Comparison of ENCODE assay signal across 1 cellular context in the genomic region with DNA sequence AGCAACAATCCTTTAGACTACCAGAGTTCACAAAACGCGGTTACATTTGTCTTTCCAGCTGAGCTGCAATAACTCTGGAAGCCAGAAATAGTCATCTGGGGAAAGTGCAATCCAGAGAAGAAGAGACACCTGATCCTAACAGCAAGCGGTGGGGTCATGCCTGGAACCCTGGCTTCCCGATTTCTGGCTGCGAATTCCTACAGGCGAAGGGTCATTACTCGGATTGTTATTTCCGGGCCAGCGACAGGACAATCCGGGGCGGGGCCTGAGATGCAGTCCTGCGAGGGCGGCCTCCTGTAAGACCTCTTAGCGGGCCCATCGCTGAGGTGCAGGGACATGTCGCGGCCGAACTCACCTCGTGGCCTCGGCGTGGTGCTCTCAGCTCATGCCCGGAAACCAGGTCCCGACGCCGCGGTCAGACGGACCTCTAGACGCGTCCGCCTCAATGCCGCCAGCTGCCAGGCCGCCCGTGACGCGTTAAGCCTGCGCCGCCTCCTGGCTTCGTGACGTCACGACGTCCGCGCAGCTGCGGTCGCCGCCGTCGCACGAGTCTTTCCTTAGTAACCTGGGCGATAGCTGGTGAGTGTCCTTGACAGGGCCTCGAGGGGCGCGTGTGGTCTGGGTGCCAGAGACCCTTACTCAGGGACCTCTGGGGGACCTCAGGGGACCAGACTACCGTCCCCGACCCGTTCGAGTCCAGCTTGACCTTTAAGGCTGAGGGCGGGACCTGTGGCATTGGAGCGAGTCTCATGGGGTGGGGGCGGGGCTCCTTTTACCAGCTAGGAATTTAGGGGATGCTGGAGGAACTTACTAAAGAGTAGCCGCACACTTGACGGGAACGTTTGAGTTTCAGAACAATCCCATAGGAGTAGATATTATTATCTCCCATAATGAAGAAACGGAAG.
TF ChIP-seq lines count a peak whose summit lies in the region.

A gene with protein sequence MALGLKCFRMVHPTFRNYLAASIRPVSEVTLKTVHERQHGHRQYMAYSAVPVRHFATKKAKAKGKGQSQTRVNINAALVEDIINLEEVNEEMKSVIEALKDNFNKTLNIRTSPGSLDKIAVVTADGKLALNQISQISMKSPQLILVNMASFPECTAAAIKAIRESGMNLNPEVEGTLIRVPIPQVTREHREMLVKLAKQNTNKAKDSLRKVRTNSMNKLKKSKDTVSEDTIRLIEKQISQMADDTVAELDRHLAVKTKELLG (plus strand): TSS at position 523 of the 905 bp plus-strand sequence. CDS start 6,010 bp downstream, outside the sequence.
A gene with protein sequence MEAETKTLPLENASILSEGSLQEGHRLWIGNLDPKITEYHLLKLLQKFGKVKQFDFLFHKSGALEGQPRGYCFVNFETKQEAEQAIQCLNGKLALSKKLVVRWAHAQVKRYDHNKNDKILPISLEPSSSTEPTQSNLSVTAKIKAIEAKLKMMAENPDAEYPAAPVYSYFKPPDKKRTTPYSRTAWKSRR (minus strand): TSS at position 481 of the 905 bp plus-strand sequence. CDS start 3,348 bp downstream, outside the sequence.

TF ChIP-seq in HepG2, 621 proteins besides CTCF, POLR2A, EP300 and RAD21 (continued from another document and continues in another):
- TF ChIP-seq, protein P1, sequence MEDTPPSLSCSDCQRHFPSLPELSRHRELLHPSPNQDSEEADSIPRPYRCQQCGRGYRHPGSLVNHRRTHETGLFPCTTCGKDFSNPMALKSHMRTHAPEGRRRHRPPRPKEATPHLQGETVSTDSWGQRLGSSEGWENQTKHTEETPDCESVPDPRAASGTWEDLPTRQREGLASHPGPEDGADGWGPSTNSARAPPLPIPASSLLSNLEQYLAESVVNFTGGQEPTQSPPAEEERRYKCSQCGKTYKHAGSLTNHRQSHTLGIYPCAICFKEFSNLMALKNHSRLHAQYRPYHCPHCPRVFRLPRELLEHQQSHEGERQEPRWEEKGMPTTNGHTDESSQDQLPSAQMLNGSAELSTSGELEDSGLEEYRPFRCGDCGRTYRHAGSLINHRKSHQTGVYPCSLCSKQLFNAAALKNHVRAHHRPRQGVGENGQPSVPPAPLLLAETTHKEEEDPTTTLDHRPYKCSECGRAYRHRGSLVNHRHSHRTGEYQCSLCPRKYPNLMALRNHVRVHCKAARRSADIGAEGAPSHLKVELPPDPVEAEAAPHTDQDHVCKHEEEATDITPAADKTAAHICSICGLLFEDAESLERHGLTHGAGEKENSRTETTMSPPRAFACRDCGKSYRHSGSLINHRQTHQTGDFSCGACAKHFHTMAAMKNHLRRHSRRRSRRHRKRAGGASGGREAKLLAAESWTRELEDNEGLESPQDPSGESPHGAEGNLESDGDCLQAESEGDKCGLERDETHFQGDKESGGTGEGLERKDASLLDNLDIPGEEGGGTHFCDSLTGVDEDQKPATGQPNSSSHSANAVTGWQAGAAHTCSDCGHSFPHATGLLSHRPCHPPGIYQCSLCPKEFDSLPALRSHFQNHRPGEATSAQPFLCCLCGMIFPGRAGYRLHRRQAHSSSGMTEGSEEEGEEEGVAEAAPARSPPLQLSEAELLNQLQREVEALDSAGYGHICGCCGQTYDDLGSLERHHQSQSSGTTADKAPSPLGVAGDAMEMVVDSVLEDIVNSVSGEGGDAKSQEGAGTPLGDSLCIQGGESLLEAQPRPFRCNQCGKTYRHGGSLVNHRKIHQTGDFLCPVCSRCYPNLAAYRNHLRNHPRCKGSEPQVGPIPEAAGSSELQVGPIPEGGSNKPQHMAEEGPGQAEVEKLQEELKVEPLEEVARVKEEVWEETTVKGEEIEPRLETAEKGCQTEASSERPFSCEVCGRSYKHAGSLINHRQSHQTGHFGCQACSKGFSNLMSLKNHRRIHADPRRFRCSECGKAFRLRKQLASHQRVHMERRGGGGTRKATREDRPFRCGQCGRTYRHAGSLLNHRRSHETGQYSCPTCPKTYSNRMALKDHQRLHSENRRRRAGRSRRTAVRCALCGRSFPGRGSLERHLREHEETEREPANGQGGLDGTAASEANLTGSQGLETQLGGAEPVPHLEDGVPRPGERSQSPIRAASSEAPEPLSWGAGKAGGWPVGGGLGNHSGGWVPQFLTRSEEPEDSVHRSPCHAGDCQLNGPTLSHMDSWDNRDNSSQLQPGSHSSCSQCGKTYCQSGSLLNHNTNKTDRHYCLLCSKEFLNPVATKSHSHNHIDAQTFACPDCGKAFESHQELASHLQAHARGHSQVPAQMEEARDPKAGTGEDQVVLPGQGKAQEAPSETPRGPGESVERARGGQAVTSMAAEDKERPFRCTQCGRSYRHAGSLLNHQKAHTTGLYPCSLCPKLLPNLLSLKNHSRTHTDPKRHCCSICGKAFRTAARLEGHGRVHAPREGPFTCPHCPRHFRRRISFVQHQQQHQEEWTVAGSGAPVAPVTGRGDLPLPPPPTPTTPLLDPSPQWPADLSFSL (CRISPR knock-in tag; IDR thresholded peaks at IDR 0.05) = peak; percentile 57; the same call in 1 of the 2 replicates
- TF ChIP-seq BRD4 (CRISPR knock-in tag; IDR thresholded peaks at IDR 0.05) (no peak), JARID2 (CRISPR knock-in tag; IDR thresholded peaks at IDR 0.05; ENCODE audit: insufficient replicate concordance) (peak; percentile 78), TMF1 (CRISPR knock-in tag; IDR thresholded peaks at IDR 0.05; ENCODE audit: low read depth) (peak; percentile 95), NCOA1 (CRISPR knock-in tag; IDR thresholded peaks at IDR 0.05) (0 out of 2 replicates have a peak, but pooled peaks have one; percentile 36), ZNF484 (CRISPR knock-in tag; IDR thresholded peaks at IDR 0.05; ENCODE audit: borderline replicate concordance, low read depth) (peak; percentile 84; the same call in 1 of the 2 replicates), KLF12 (CRISPR knock-in tag; IDR thresholded peaks at IDR 0.05; ENCODE audit: borderline replicate concordance) (peak; percentile 79; the same call in 1 of the 2 replicates), ZNF841 (CRISPR knock-in tag; IDR thresholded peaks at IDR 0.05; ENCODE audit: borderline replicate concordance) (peak; percentile 62; the same call in 1 of the 2 replicates), SCMH1 (CRISPR knock-in tag; IDR thresholded peaks at IDR 0.05; ENCODE audit: borderline replicate concordance) (no peak), ZC3H4 (CRISPR knock-in tag; IDR thresholded peaks at IDR 0.05; ENCODE audit: borderline replicate concordance) (peak; percentile 46; the same call in 1 of the 2 replicates), ZBTB7B (CRISPR knock-in tag; IDR thresholded peaks at IDR 0.05) (peak; percentile 66; the same call in 1 of the 2 replicates), SRSF1 (optimal IDR thresholded peaks at IDR 0.05; ENCODE audit: low read depth, low read length) (no peak), ONECUT2 (CRISPR knock-in tag; IDR thresholded peaks at IDR 0.05) (no peak), HCFC1 (IDR thresholded peaks at IDR 0.05; ENCODE audit: low read depth, low read length) (peak; percentile 63), MED13 (CRISPR knock-in tag; IDR thresholded peaks at IDR 0.05) (0 out of 2 replicates have a peak, but pooled peaks have one; percentile 62), ZNF451 (CRISPR knock-in tag; IDR thresholded peaks at IDR 0.05) (peak; percentile 85), HOXA9 (CRISPR knock-in tag; IDR thresholded peaks at IDR 0.05; ENCODE audit: borderline replicate concordance) (peak; percentile 79), ZSCAN21 (CRISPR knock-in tag; IDR thresholded peaks at IDR 0.05; ENCODE audit: borderline replicate concordance) (peak; percentile 74; the same call in 1 of the 2 replicates), ZNF124 (CRISPR knock-in tag; IDR thresholded peaks at IDR 0.05) (peak; percentile 95; the same call in 1 of the 2 replicates), ZNF552 (CRISPR knock-in tag; IDR thresholded peaks at IDR 0.05; ENCODE audit: borderline replicate concordance) (peak; percentile 97), XBP1 (CRISPR knock-in tag; IDR thresholded peaks at IDR 0.05) (peak; percentile 55; the same call in 1 of the 2 replicates)
- TF ChIP-seq, protein P2, sequence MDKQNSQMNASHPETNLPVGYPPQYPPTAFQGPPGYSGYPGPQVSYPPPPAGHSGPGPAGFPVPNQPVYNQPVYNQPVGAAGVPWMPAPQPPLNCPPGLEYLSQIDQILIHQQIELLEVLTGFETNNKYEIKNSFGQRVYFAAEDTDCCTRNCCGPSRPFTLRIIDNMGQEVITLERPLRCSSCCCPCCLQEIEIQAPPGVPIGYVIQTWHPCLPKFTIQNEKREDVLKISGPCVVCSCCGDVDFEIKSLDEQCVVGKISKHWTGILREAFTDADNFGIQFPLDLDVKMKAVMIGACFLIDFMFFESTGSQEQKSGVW (CRISPR knock-in tag; IDR thresholded peaks at IDR 0.05; ENCODE audit: borderline replicate concordance) = no peak
- TF ChIP-seq, protein P3, sequence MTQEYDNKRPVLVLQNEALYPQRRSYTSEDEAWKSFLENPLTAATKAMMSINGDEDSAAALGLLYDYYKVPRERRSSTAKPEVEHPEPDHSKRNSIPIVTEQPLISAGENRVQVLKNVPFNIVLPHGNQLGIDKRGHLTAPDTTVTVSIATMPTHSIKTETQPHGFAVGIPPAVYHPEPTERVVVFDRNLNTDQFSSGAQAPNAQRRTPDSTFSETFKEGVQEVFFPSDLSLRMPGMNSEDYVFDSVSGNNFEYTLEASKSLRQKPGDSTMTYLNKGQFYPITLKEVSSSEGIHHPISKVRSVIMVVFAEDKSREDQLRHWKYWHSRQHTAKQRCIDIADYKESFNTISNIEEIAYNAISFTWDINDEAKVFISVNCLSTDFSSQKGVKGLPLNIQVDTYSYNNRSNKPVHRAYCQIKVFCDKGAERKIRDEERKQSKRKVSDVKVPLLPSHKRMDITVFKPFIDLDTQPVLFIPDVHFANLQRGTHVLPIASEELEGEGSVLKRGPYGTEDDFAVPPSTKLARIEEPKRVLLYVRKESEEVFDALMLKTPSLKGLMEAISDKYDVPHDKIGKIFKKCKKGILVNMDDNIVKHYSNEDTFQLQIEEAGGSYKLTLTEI (CRISPR knock-in tag; conservative IDR thresholded peaks at IDR 0.05) = no peak
- TF ChIP-seq, protein P4, sequence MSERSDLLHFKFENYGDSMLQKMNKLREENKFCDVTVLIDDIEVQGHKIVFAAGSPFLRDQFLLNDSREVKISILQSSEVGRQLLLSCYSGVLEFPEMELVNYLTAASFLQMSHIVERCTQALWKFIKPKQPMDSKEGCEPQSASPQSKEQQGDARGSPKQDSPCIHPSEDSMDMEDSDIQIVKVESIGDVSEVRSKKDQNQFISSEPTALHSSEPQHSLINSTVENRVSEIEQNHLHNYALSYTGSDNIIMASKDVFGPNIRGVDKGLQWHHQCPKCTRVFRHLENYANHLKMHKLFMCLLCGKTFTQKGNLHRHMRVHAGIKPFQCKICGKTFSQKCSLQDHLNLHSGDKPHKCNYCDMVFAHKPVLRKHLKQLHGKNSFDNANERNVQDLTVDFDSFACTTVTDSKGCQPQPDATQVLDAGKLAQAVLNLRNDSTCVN (CRISPR knock-in tag; IDR thresholded peaks at IDR 0.05; ENCODE audit: borderline replicate concordance) = peak; percentile 74
- TF ChIP-seq, protein P5, sequence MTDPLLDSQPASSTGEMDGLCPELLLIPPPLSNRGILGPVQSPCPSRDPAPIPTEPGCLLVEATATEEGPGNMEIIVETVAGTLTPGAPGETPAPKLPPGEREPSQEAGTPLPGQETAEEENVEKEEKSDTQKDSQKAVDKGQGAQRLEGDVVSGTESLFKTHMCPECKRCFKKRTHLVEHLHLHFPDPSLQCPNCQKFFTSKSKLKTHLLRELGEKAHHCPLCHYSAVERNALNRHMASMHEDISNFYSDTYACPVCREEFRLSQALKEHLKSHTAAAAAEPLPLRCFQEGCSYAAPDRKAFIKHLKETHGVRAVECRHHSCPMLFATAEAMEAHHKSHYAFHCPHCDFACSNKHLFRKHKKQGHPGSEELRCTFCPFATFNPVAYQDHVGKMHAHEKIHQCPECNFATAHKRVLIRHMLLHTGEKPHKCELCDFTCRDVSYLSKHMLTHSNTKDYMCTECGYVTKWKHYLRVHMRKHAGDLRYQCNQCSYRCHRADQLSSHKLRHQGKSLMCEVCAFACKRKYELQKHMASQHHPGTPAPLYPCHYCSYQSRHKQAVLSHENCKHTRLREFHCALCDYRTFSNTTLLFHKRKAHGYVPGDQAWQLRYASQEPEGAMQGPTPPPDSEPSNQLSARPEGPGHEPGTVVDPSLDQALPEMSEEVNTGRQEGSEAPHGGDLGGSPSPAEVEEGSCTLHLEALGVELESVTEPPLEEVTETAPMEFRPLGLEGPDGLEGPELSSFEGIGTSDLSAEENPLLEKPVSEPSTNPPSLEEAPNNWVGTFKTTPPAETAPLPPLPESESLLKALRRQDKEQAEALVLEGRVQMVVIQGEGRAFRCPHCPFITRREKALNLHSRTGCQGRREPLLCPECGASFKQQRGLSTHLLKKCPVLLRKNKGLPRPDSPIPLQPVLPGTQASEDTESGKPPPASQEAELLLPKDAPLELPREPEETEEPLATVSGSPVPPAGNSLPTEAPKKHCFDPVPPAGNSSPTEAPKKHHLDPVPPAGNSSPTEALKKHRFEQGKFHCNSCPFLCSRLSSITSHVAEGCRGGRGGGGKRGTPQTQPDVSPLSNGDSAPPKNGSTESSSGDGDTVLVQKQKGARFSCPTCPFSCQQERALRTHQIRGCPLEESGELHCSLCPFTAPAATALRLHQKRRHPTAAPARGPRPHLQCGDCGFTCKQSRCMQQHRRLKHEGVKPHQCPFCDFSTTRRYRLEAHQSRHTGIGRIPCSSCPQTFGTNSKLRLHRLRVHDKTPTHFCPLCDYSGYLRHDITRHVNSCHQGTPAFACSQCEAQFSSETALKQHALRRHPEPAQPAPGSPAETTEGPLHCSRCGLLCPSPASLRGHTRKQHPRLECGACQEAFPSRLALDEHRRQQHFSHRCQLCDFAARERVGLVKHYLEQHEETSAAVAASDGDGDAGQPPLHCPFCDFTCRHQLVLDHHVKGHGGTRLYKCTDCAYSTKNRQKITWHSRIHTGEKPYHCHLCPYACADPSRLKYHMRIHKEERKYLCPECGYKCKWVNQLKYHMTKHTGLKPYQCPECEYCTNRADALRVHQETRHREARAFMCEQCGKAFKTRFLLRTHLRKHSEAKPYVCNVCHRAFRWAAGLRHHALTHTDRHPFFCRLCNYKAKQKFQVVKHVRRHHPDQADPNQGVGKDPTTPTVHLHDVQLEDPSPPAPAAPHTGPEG (CRISPR knock-in tag; IDR thresholded peaks at IDR 0.05) = peak; percentile 78
- TF ChIP-seq, protein P6, sequence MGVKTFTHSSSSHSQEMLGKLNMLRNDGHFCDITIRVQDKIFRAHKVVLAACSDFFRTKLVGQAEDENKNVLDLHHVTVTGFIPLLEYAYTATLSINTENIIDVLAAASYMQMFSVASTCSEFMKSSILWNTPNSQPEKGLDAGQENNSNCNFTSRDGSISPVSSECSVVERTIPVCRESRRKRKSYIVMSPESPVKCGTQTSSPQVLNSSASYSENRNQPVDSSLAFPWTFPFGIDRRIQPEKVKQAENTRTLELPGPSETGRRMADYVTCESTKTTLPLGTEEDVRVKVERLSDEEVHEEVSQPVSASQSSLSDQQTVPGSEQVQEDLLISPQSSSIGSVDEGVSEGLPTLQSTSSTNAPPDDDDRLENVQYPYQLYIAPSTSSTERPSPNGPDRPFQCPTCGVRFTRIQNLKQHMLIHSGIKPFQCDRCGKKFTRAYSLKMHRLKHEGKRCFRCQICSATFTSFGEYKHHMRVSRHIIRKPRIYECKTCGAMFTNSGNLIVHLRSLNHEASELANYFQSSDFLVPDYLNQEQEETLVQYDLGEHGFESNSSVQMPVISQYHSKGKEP (CRISPR knock-in tag; IDR thresholded peaks at IDR 0.05) = 0 out of 2 replicates have a peak, but pooled peaks have one; percentile 21
- TF ChIP-seq, protein P7, sequence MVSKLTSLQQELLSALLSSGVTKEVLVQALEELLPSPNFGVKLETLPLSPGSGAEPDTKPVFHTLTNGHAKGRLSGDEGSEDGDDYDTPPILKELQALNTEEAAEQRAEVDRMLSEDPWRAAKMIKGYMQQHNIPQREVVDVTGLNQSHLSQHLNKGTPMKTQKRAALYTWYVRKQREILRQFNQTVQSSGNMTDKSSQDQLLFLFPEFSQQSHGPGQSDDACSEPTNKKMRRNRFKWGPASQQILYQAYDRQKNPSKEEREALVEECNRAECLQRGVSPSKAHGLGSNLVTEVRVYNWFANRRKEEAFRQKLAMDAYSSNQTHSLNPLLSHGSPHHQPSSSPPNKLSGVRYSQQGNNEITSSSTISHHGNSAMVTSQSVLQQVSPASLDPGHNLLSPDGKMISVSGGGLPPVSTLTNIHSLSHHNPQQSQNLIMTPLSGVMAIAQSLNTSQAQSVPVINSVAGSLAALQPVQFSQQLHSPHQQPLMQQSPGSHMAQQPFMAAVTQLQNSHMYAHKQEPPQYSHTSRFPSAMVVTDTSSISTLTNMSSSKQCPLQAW (CRISPR knock-in tag; IDR thresholded peaks at IDR 0.05) = peak; percentile 63; the same call in 1 of the 2 replicates
